8 cellular contexts compared by ENCODE assay signal in genomic region chr6:144265390-144265789, GRCh38. TPM values are rescaled to one million over a fixed set of nuclear protein-coding genes. Genes with fewer than 3 reads are reported as not detected.
DNase-seq lines count a peak whose midpoint lies in the region; ATAC-seq and TF ChIP-seq lines count a peak whose summit lies in the region.

No MANE protein-coding gene starts in this region.

- TF ChIP-seq CTCF in GM10248 (IDR thresholded peaks at IDR 0.05; ENCODE audit: control extremely low read depth, extremely low read depth, low read depth, missing control alignments) (no peak), RWPE2 (IDR thresholded peaks at IDR 0.05; ENCODE audit: poor library complexity, severe bottlenecking) (no peak), colonic mucosa (IDR thresholded peaks at IDR 0.05) (no peak)

- CTCF ChIA-PET in GM10248 (lab: Yijun Ruan, JAX), result interaction anchor here (1.0 to 1.7 kb wide), 4 partner anchors 9 to 215 kb away, joined by 3 to 5 read pairs (median 4); no protein-coding TSS in a partner anchor
- CTCF ChIA-PET in activated CD4-positive, alpha-beta T cell treated with anti-CD3 and anti-CD28 coated beads, Interleukin-2, amount 10 ng/mL, durations not matched to agents 7 days and 5 days (lab: Charles Lee), result interaction anchor here (1.1 kb wide), 1 partner anchor 142 kb away, joined by 4 read pairs; no protein-coding TSS in a partner anchor

- H3K9ac ChIP-seq in iPS-18a (ENCODE audit: low read length) (peak overlapping the region; percentile 68), colonic mucosa (ENCODE audit: low read depth in 2 of 2, low read length in 2 of 2) (no peak overlapping the region)

- intact Hi-C loops in colonic mucosa (cut with DNase I), result no loop called here

- H3K36me3 ChIP-seq in RWPE2 (ENCODE audit: low read depth) (no peaks in the 10 kb centered on the region), iPS-18a (ENCODE audit: control insufficient read depth, low read depth, low read length) (no peaks in the 10 kb centered on the region), colonic mucosa (no peaks in the 10 kb centered on the region)

- H3K9me3 ChIP-seq in RWPE2 (ENCODE audit: severe bottlenecking), result no peaks in the 10 kb centered on the region
- no peaks in the 10 kb centered on the region for H3K9me3 ChIP-seq in iPS-18a (ENCODE audit: control insufficient read depth, low read depth, low read length)
- H3K9me3 ChIP-seq in colonic mucosa, result no peaks in the 10 kb centered on the region

- H3K27ac ChIP-seq in RWPE2 (ENCODE audit: poor library complexity, severe bottlenecking) (peak overlapping the region; percentile 97), iPS-18a (ENCODE audit: low read length) (peak overlapping the region; percentile 92), colonic mucosa (no peak overlapping the region)

- no peaks in the 10 kb centered on the region for H3K27me3 ChIP-seq in RWPE2 (ENCODE audit: insufficient read depth, poor library complexity, severe bottlenecking)
- no peaks in the 10 kb centered on the region for H3K27me3 ChIP-seq in iPS-18a (ENCODE audit: control insufficient read depth, insufficient read depth, low read length)
- no peaks in the 10 kb centered on the region for H3K27me3 ChIP-seq in colonic mucosa

- no peak overlapping the region for H3K27ac Mint-ChIP-seq in activated CD4-positive, alpha-beta T cell treated with anti-CD3 and anti-CD28 coated beads, Interleukin-2, amount 10 ng/mL, durations not matched to agents 7 days and 5 days

- ATAC-seq in HG02840 (IDR thresholded peaks at IDR 0.05; ENCODE audit: low FRiP score, unreplicated experiment) (peak; percentile 75), RWPE2 (ENCODE audit: low read depth) (peak; percentile 50; the same call in 2 of the 3 replicates)

- H3K4me3 ChIP-seq in RWPE2 (ENCODE audit: severe bottlenecking) (no peak overlapping the region), iPS-18a (ENCODE audit: low read length) (peak overlapping the region; percentile 52), colonic mucosa (no peak overlapping the region)

- POLR2A ChIA-PET in GM10248 (lab: Yijun Ruan, JAX), result no interaction called here
- POLR2A ChIA-PET in activated CD4-positive, alpha-beta T cell treated with anti-CD3 and anti-CD28 coated beads, Interleukin-2, amount 10 ng/mL, durations not matched to agents 7 days and 5 days (lab: Charles Lee), result no interaction called here

- DNase-seq in GM10248 (ENCODE audit: extremely low spot score) (peak; percentile 70), RWPE2 (ENCODE audit: low spot score) (no peak), ureter (ENCODE audit: low spot score) (no peak), T-helper 9 cell (no peak), colonic mucosa (no peak)
- no peak for DNase-seq in activated CD4-positive, alpha-beta T cell treated with anti-CD3 and anti-CD28 coated beads, Interleukin-2, amount 10 ng/mL, durations not matched to agents 7 days and 5 days

- H3K9me3 Mint-ChIP-seq in activated CD4-positive, alpha-beta T cell treated with anti-CD3 and anti-CD28 coated beads, Interleukin-2, amount 10 ng/mL, durations not matched to agents 7 days and 5 days, result peaks cover under 1% of the 10 kb centered on the region

- no peak overlapping the region for H3K4me3 Mint-ChIP-seq in activated CD4-positive, alpha-beta T cell treated with anti-CD3 and anti-CD28 coated beads, Interleukin-2, amount 10 ng/mL, durations not matched to agents 7 days and 5 days

- peaks cover 33% of the 10 kb centered on the region for H3K4me1 ChIP-seq in RWPE2 (ENCODE audit: insufficient read depth, poor library complexity, severe bottlenecking)
- H3K4me1 ChIP-seq in iPS-18a (ENCODE audit: control insufficient read depth, low read depth, low read length), result peaks cover 27% of the 10 kb centered on the region
- no peaks in the 10 kb centered on the region for H3K4me1 ChIP-seq in colonic mucosa

- H3K36me3 Mint-ChIP-seq in activated CD4-positive, alpha-beta T cell treated with anti-CD3 and anti-CD28 coated beads, Interleukin-2, amount 10 ng/mL, durations not matched to agents 7 days and 5 days (ENCODE audit: low read depth), result no peaks in the 10 kb centered on the region

- no peaks in the 10 kb centered on the region for H3K4me1 Mint-ChIP-seq in activated CD4-positive, alpha-beta T cell treated with anti-CD3 and anti-CD28 coated beads, Interleukin-2, amount 10 ng/mL, durations not matched to agents 7 days and 5 days

- peaks cover 2% of the 10 kb centered on the region for H3K27me3 Mint-ChIP-seq in activated CD4-positive, alpha-beta T cell treated with anti-CD3 and anti-CD28 coated beads, Interleukin-2, amount 10 ng/mL, durations not matched to agents 7 days and 5 days

RNA-seq across cellular contexts. Expression of gene UTRN, which starts 19.7 kb away (rescaled TPM):
- total RNA-seq in ureter (153 TPM), colonic mucosa (10 to 100 TPM; 72.7 to 80.1 TPM)
- 100 to 1,000 TPM; 134 to 143 TPM for total RNA-seq in activated CD4-positive, alpha-beta T cell treated with anti-CD3 and anti-CD28 coated beads, Interleukin-2, amount 10 ng/mL, durations not matched to agents 7 days and 5 days
